Comparison of ENCODE assay signal across 15 cellular contexts in genomic region chr18:29176681-29177080, GRCh38.
DNase-seq lines count a peak whose midpoint lies in the region; ATAC-seq and TF ChIP-seq lines count a peak whose summit lies in the region.
"Had no signal": no experiment of that assay in that cellular context is flagged by ENCODE, and none has a peak within 500 bp of the region (broad histone marks: within the 10 kb centered on the region; RNA-seq: fewer than 3 reads in every experiment).

No MANE protein-coding gene starts in this region.

- 61 to 71% methylated on average over 1 of the region's 1 CpG for WGBS in GM23248 (ENCODE audit: low coverage in 1 of 2, low lambda C conversion rate in 2 of 2, missing lambda C conversion rate in 2 of 2), 2 experiments

- H3K4me1 ChIP-seq in GM23248 (ENCODE audit: insufficient read depth) (peaks cover 42% of the 10 kb centered on the region), left lung (no peaks in the 10 kb centered on the region)
- H3K4me1 ChIP-seq in naive thymus-derived CD4-positive, alpha-beta T cell (ENCODE audit: control insufficient read depth in 2 of 2, insufficient read depth in 2 of 2, low read length in 2 of 2) = no peaks in the 10 kb centered on the region
- H3K4me1 ChIP-seq: BE2C, HAP-1 had no signal

- no peaks in the 10 kb centered on the region for H3K4me1 Mint-ChIP-seq in naive thymus-derived CD4-positive, alpha-beta T cell
- H3K4me1 Mint-ChIP-seq: CD4-positive, CD25-positive, alpha-beta regulatory T cell; CD8-positive, alpha-beta memory T cell had no signal

- POLR2A ChIA-PET in naive thymus-derived CD4-positive, alpha-beta T cell (lab: Charles Lee) = no interaction called here

- H3K27me3 ChIP-seq in GM23248 (replicated peaks; ENCODE audit: insufficient read depth) (no peaks in the 10 kb centered on the region), left lung (no peaks in the 10 kb centered on the region)
- H3K27me3 ChIP-seq in naive thymus-derived CD4-positive, alpha-beta T cell (ENCODE audit: control insufficient read depth in 2 of 2, insufficient read depth in 2 of 2, low read length in 2 of 2) = no peaks in the 10 kb centered on the region
- H3K27me3 ChIP-seq: BE2C had no signal

- H3K27me3 Mint-ChIP-seq in naive thymus-derived CD4-positive, alpha-beta T cell = no peaks in the 10 kb centered on the region
- H3K27me3 Mint-ChIP-seq: CD4-positive, CD25-positive, alpha-beta regulatory T cell; CD8-positive, alpha-beta memory T cell had no signal

- H3K79me2 ChIP-seq in GM23248 (ENCODE audit: insufficient read depth) = no peaks in the 10 kb centered on the region

- H3K9me3 Mint-ChIP-seq in naive thymus-derived CD4-positive, alpha-beta T cell = peaks cover 0 to 16% (median 4%) of the 10 kb centered on the region in 11 donors

- intact Hi-C loops in left lung (cut with DNase I) = no loop called here
- intact Hi-C loops in naive thymus-derived CD4-positive, alpha-beta T cell (cut with micrococcal nuclease) = loop anchor here in 1 of 2 donors (5.0 kb wide), 1 partner anchor 46 kb away; no protein-coding TSS in a partner anchor

- no peaks in the 10 kb centered on the region for H3K9me2 ChIP-seq in GM23248 (ENCODE audit: insufficient read depth)

- H3K4me3 ChIP-seq in GM23248 (no peak overlapping the region), choroid plexus epithelial cell (ENCODE audit: low read depth, low read length) (no peak overlapping the region), left lung (no peak overlapping the region)
- no peak overlapping the region for H3K4me3 ChIP-seq in naive thymus-derived CD4-positive, alpha-beta T cell (ENCODE audit: low read length)
- H3K4me3 ChIP-seq: HAP-1, K562 had no signal

- in situ Hi-C loops in GM23248 (cut with MboI) = no loop called here

- H3K27ac ChIP-seq in GM23248 (no peak overlapping the region), left lung (no peak overlapping the region)
- H3K27ac ChIP-seq in naive thymus-derived CD4-positive, alpha-beta T cell (ENCODE audit: low read depth, low read length) = no peak overlapping the region

- peak; percentile 34 for ATAC-seq in left lung
- ATAC-seq in naive thymus-derived CD4-positive, alpha-beta T cell = no peak
- ATAC-seq: K562 had no signal

- no peak overlapping the region for H2AFZ ChIP-seq in GM23248

- H3K4me3 Mint-ChIP-seq in naive thymus-derived CD4-positive, alpha-beta T cell = no peak overlapping the region
- H3K4me3 Mint-ChIP-seq: CD4-positive, CD25-positive, alpha-beta regulatory T cell; CD8-positive, alpha-beta memory T cell had no signal

- H3K36me3 ChIP-seq in GM23248 (ENCODE audit: low read depth) (no peaks in the 10 kb centered on the region), left lung (no peaks in the 10 kb centered on the region)
- no peaks in the 10 kb centered on the region for H3K36me3 ChIP-seq in naive thymus-derived CD4-positive, alpha-beta T cell (ENCODE audit: control insufficient read depth in 2 of 3, insufficient read depth in 3 of 3, low read length in 3 of 3)
- H3K36me3 ChIP-seq: BE2C, HAP-1 had no signal

- H3K9me3 ChIP-seq in GM23248 (ENCODE audit: low read depth) (no peaks in the 10 kb centered on the region), left lung (no peaks in the 10 kb centered on the region)
- H3K9me3 ChIP-seq in naive thymus-derived CD4-positive, alpha-beta T cell (ENCODE audit: control insufficient read depth in 2 of 3, low read length in 3 of 3) = no peaks in the 10 kb centered on the region
- H3K9me3 ChIP-seq: BE2C, HAP-1 had no signal

- TF ChIP-seq CTCF in choroid plexus epithelial cell (conservative IDR thresholded peaks at IDR 0.05; ENCODE audit: low read depth, low read length) = no peak
- no peak for TF ChIP-seq CTCF in left lung (IDR thresholded peaks at IDR 0.05)

- DNase-seq in GM23248 (peak; percentile 48), choroid plexus epithelial cell (ENCODE audit: low read depth) (peak; percentile 24), left lung (no peak), 8988T (no peak), putamen (ENCODE audit: low spot score) (no peak)
- DNase-seq in naive thymus-derived CD4-positive, alpha-beta T cell = no peak
- DNase-seq: ACHN; BE2C; C1 segment of cervical spinal cord; CD4-positive, CD25-positive, alpha-beta regulatory T cell; CD8-positive, alpha-beta memory T cell; COR-L47; GDM1 had no signal

- no peak overlapping the region for H3K4me2 ChIP-seq in GM23248 (ENCODE audit: unreplicated experiment)

- CTCF ChIA-PET in naive thymus-derived CD4-positive, alpha-beta T cell (lab: Charles Lee) = no interaction called here

- no peaks in the 10 kb centered on the region for H3K36me3 Mint-ChIP-seq in naive thymus-derived CD4-positive, alpha-beta T cell
- H3K36me3 Mint-ChIP-seq: CD4-positive, CD25-positive, alpha-beta regulatory T cell; CD8-positive, alpha-beta memory T cell had no signal

- no peaks in the 10 kb centered on the region for H4K20me1 ChIP-seq in GM23248 (ENCODE audit: insufficient read depth)

- no peak overlapping the region for H3K27ac Mint-ChIP-seq in naive thymus-derived CD4-positive, alpha-beta T cell
- H3K27ac Mint-ChIP-seq: CD4-positive, CD25-positive, alpha-beta regulatory T cell; CD8-positive, alpha-beta memory T cell had no signal

- peaks cover 26% of the 10 kb centered on the region for H3F3A ChIP-seq in GM23248 (ENCODE audit: insufficient read depth)

- H3K9ac ChIP-seq in GM23248 = no peak overlapping the region

Comparison
In these comparisons a context has a peak if more than half of its experiments do, and no peak if none do; other contexts are left out.
1. DNase-seq: peak in GM23248 (single experiment) and choroid plexus epithelial cell (single experiment); none in left lung (0 of 2), 8988T (single experiment), naive thymus-derived CD4-positive, alpha-beta T cell (0 of 9) and putamen (single experiment).